In the genomic region with DNA sequence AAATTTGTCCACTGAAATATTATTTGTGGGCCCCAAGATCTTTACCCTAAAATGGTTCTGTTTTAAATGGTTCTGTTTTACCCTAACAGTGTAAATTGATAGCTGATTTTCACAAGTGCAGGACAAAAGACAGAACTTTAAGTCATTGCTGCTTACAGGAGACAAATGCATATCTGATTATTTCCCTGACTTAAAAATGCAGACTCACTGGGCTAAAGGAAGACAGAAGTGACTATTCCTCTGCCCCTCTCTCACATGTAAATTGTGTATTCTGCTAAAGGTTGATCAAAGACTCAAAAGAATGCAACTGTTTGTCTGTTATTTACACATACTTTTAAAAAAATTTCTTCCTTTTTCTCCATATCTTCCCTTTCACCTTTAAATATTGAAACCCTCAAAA, we compare ENCODE assay signal across 2 cellular contexts.
TF ChIP-seq lines count a peak whose summit lies in the region.

No MANE protein-coding gene starts in this region.

TF ChIP-seq in K562, 482 proteins besides CTCF, POLR2A, EP300 and RAD21:
- peak; percentile 53; the same call in 1 of the 2 replicates for TF ChIP-seq MAFG (tag; conservative IDR thresholded peaks at IDR 0.05)
- no peak for TF ChIP-seq ZNF24 (IDR thresholded peaks at IDR 0.05)
- peak; percentile 63 for TF ChIP-seq NFE2 (IDR thresholded peaks at IDR 0.05; ENCODE audit: low read depth)
- TF ChIP-seq C11orf30 (IDR thresholded peaks at IDR 0.05; ENCODE audit: low read depth) = peak; percentile 60; the same call in 1 of the 2 replicates
- TF ChIP-seq GTF2A2 (tag; IDR thresholded peaks at IDR 0.05) = no peak

TF ChIP-seq in SK-N-SH treated with all-trans-retinoic acid at 6 μM for 48 hours, 23 proteins besides CTCF, POLR2A, EP300 and RAD21:
- TF ChIP-seq TOX (CRISPR knock-in tag; IDR thresholded peaks at IDR 0.05; ENCODE audit: borderline replicate concordance) (no peak), ESRRG (CRISPR knock-in tag; IDR thresholded peaks at IDR 0.05) (no peak), ZNF8 (CRISPR knock-in tag; IDR thresholded peaks at IDR 0.05) (no peak), PPARA (CRISPR knock-in tag; IDR thresholded peaks at IDR 0.05; ENCODE audit: borderline replicate concordance) (no peak), ISL1 (CRISPR knock-in tag; IDR thresholded peaks at IDR 0.05) (no peak)
- TF ChIP-seq, protein P1, sequence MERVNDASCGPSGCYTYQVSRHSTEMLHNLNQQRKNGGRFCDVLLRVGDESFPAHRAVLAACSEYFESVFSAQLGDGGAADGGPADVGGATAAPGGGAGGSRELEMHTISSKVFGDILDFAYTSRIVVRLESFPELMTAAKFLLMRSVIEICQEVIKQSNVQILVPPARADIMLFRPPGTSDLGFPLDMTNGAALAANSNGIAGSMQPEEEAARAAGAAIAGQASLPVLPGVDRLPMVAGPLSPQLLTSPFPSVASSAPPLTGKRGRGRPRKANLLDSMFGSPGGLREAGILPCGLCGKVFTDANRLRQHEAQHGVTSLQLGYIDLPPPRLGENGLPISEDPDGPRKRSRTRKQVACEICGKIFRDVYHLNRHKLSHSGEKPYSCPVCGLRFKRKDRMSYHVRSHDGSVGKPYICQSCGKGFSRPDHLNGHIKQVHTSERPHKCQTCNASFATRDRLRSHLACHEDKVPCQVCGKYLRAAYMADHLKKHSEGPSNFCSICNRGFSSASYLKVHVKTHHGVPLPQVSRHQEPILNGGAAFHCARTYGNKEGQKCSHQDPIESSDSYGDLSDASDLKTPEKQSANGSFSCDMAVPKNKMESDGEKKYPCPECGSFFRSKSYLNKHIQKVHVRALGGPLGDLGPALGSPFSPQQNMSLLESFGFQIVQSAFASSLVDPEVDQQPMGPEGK (CRISPR knock-in tag; IDR thresholded peaks at IDR 0.05; ENCODE audit: borderline replicate concordance) = no peak
- TF ChIP-seq, protein P2, sequence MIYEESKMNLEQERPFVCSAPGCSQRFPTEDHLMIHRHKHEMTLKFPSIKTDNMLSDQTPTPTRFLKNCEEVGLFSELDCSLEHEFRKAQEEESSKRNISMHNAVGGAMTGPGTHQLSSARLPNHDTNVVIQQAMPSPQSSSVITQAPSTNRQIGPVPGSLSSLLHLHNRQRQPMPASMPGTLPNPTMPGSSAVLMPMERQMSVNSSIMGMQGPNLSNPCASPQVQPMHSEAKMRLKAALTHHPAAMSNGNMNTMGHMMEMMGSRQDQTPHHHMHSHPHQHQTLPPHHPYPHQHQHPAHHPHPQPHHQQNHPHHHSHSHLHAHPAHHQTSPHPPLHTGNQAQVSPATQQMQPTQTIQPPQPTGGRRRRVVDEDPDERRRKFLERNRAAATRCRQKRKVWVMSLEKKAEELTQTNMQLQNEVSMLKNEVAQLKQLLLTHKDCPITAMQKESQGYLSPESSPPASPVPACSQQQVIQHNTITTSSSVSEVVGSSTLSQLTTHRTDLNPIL (CRISPR knock-in tag; IDR thresholded peaks at IDR 0.05; ENCODE audit: low read depth) = no peak
